ENCODE assay signal across 1 cellular context in genomic region chr19:7636691-7637373, GRCh38.
TF ChIP-seq lines count a peak whose summit lies in the region.

STXBP2 (plus strand) TSS chr19:7637110; CDS start chr19:7637150, 40 bp downstream.

TF ChIP-seq in K562, 482 proteins besides CTCF, POLR2A, EP300 and RAD21 (continued from another document and continues in another):
- TF ChIP-seq ZNF395 (CRISPR knock-in tag; IDR thresholded peaks at IDR 0.05) (peak; percentile 37; the same call in 1 of the 2 replicates), TCF15 (CRISPR knock-in tag; IDR thresholded peaks at IDR 0.05) (no peak), HES1 (IDR thresholded peaks at IDR 0.05; ENCODE audit: low read depth) (no peak), ZNF174 (CRISPR knock-in tag; IDR thresholded peaks at IDR 0.05) (no peak), SP1 (CRISPR knock-in tag; IDR thresholded peaks at IDR 0.05) (peak; percentile 78), MEF2D (tag; conservative IDR thresholded peaks at IDR 0.05; ENCODE audit: low read depth) (no peak), TAL1 (IDR thresholded peaks at IDR 0.05) (no peak), SAFB (IDR thresholded peaks at IDR 0.05; ENCODE audit: borderline replicate concordance, low read depth, low read length) (no peak), SMAD1 (IDR thresholded peaks at IDR 0.05; ENCODE audit: low read depth, low read length, partially characterized antibody) (peak; percentile 17), POLR2H (tag; IDR thresholded peaks at IDR 0.05; ENCODE audit: low read depth) (peak; percentile 52; the same call in 1 of the 2 replicates), CCAR2 (IDR thresholded peaks at IDR 0.05; ENCODE audit: low read depth, low read length) (no peak), ILF3 (IDR thresholded peaks at IDR 0.05; ENCODE audit: borderline replicate concordance) (peak; percentile 36; the same call in 1 of the 2 replicates), CSDE1 (IDR thresholded peaks at IDR 0.05) (no peak), ZBTB40 (IDR thresholded peaks at IDR 0.05) (peak; percentile 31; the same call in 1 of the 2 replicates), ZBTB40 (CRISPR knock-in tag; IDR thresholded peaks at IDR 0.05) (no peak), NCOA6 (IDR thresholded peaks at IDR 0.05) (peak; percentile 81), THAP7 (CRISPR knock-in tag; IDR thresholded peaks at IDR 0.05) (no peak), CBX5 (IDR thresholded peaks at IDR 0.05; ENCODE audit: borderline replicate concordance, low read depth) (0 out of 2 replicates have a peak, but pooled peaks have one; percentile 15), SIN3A (IDR thresholded peaks at IDR 0.05; ENCODE audit: borderline replicate concordance in 2 of 2, control insufficient read depth in 1 of 2, low read depth in 2 of 2, low read length in 2 of 2) (peak in 1 of 2 experiments; percentile 78; a peak in 1 of 4 replicates), RBBP5 (IDR thresholded peaks at IDR 0.05; ENCODE audit: borderline replicate concordance, insufficient read depth, low read length, poor library complexity, severe bottlenecking) (peak; percentile 25), THRA (IDR thresholded peaks at IDR 0.05) (no peak), ZEB2 (IDR thresholded peaks at IDR 0.05) (peak; percentile 76), NFXL1 (CRISPR knock-in tag; IDR thresholded peaks at IDR 0.05) (no peak), CREM (IDR thresholded peaks at IDR 0.05; ENCODE audit: low read depth) (peak; percentile 77), E2F6 (IDR thresholded peaks at IDR 0.05; ENCODE audit: borderline replicate concordance in 1 of 2, extremely low read depth in 1 of 2, insufficient read depth in 1 of 2, insufficient read length in 1 of 2, low read depth in 1 of 2, low read length in 1 of 2, poor library complexity in 1 of 2, severe bottlenecking in 1 of 2) (peak; percentile 93 to 98), CREB1 (IDR thresholded peaks at IDR 0.05) (peak; percentile 70), CREB1 (CRISPR knock-in tag; IDR thresholded peaks at IDR 0.05) (peak; percentile 73; the same call in 1 of the 2 replicates), MNT (conservative IDR thresholded peaks at IDR 0.05) (peak; percentile 79 to 88), STAT5A (IDR thresholded peaks at IDR 0.05; ENCODE audit: borderline replicate concordance, low read length) (no peak), CEBPB (tag; IDR thresholded peaks at IDR 0.05) (peak; percentile 55; the same call in 1 of the 2 replicates), HDAC2 (IDR thresholded peaks at IDR 0.05) (no peak), ZNF41 (CRISPR knock-in tag; conservative IDR thresholded peaks at IDR 0.05) (0 out of 2 replicates have a peak, but pooled peaks have one; percentile 31), CBX8 (IDR thresholded peaks at IDR 0.05; ENCODE audit: borderline replicate concordance, extremely low read depth, low read depth, low read length, poor library complexity, severe bottlenecking) (no peak), NEUROD1 (IDR thresholded peaks at IDR 0.05; ENCODE audit: borderline replicate concordance, low read depth, low read length, partially characterized antibody) (peak; percentile 30), TAF9B (IDR thresholded peaks at IDR 0.05; ENCODE audit: partially characterized antibody) (peak; percentile 62), HNRNPK (IDR thresholded peaks at IDR 0.05; ENCODE audit: low read depth, low read length, poor library complexity, severe bottlenecking) (peak; percentile 20), ZNF12 (CRISPR knock-in tag; IDR thresholded peaks at IDR 0.05) (no peak), UBTF (IDR thresholded peaks at IDR 0.05; ENCODE audit: borderline replicate concordance in 1 of 2, low read depth in 2 of 2, low read length in 2 of 2) (0 out of 4 replicates have a peak, but pooled peaks of 1 of the 2 experiments have one; percentile 42), DEAF1 (CRISPR knock-in tag; IDR thresholded peaks at IDR 0.05) (no peak), SMAD4 (CRISPR knock-in tag; conservative IDR thresholded peaks at IDR 0.05) (0 out of 2 replicates have a peak, but pooled peaks have one; percentile 27)
